ENCODE assay signal across 11 cellular contexts in the genomic region with DNA sequence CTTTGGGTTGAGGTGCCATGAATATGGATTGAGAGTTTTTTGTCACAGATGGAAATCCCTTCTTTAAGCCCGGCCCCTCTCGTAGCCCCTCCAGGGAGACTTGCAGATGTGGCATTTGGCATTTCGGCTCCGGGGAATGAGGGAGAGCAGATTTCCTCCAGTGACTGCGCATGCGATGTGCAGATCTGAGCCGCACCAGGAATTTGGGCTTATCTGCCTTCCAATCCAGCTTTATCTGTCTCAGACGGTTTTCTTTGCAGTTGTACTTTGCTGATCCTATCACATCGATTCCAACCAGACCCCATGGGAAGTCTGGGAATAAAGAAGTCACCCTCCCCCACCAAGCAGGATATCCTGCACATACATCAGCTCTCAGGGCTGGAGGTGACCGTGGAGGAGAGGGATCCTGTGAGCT. TPM values are rescaled to one million over a fixed set of nuclear protein-coding genes. Genes with fewer than 3 reads are reported as not detected.
A peak's percentile ranks its signal among the peaks of the same experiment; 100 is the strongest.
DNase-seq lines count a peak whose midpoint lies in the region; ATAC-seq and TF ChIP-seq lines count a peak whose summit lies in the region.
"Had no signal": no experiment of that assay in that cellular context is flagged by ENCODE, and none has a peak within 500 bp of the region (broad histone marks: within the 10 kb centered on the region; RNA-seq: fewer than 3 reads in every experiment).

No MANE protein-coding gene starts in this region.

- H3K27ac ChIP-seq in heart left ventricle (no peak overlapping the region), left lung (no peak overlapping the region), upper lobe of left lung (no peak overlapping the region)

- no peaks in the 10 kb centered on the region for H3K9me3 ChIP-seq in heart left ventricle
- no peaks in the 10 kb centered on the region for H3K9me3 ChIP-seq in left lung
- no peaks in the 10 kb centered on the region for H3K9me3 ChIP-seq in upper lobe of left lung

- no peak for TF ChIP-seq EP300 in upper lobe of left lung (IDR thresholded peaks at IDR 0.05)

- TF ChIP-seq CTCF in heart left ventricle (IDR thresholded peaks at IDR 0.05) (no peak), choroid plexus epithelial cell (conservative IDR thresholded peaks at IDR 0.05; ENCODE audit: low read depth, low read length) (no peak), left lung (IDR thresholded peaks at IDR 0.05) (no peak), upper lobe of left lung (IDR thresholded peaks at IDR 0.05) (no peak)

- no peaks in the 10 kb centered on the region for H3K4me1 Mint-ChIP-seq in stimulated activated effector memory CD8-positive, alpha-beta T cell treated with anti-CD3 and anti-CD28 coated beads, Interleukin-12 subunit alpha, Interleukin-12 subunit beta, amount 100 ng/mL, for 72 hours

- intact Hi-C loops in heart left ventricle (cut with DNase I) (no loop called here), Right ventricle myocardium superior (cut with DNase I) (no loop called here), left lung (cut with DNase I) (no loop called here)

- H3K36me3 Mint-ChIP-seq in stimulated activated effector memory CD8-positive, alpha-beta T cell treated with anti-CD3 and anti-CD28 coated beads, Interleukin-12 subunit alpha, Interleukin-12 subunit beta, amount 100 ng/mL, for 72 hours: no peaks in the 10 kb centered on the region

- H3K27me3 ChIP-seq in heart left ventricle (peaks cover 0 to 24% (median 0%) of the 10 kb centered on the region in 9 donors), left lung (peaks cover 0 to 8% of the 10 kb centered on the region in 2 donors), upper lobe of left lung (no peaks in the 10 kb centered on the region)

- H3K4me3 ChIP-seq in heart left ventricle: peak overlapping the region in 11 of 12 donors; percentile 2 to 48 (median 30)
- H3K4me3 ChIP-seq in choroid plexus epithelial cell (ENCODE audit: low read depth, low read length): peak overlapping the region; percentile 41
- H3K4me3 ChIP-seq in left lung: no peak overlapping the region
- H3K4me3 ChIP-seq in upper lobe of left lung: peak overlapping the region in 3 of 4 donors; percentile 12 to 36 (median 23)

- no peak overlapping the region for H3K4me3 Mint-ChIP-seq in stimulated activated effector memory CD8-positive, alpha-beta T cell treated with anti-CD3 and anti-CD28 coated beads, Interleukin-12 subunit alpha, Interleukin-12 subunit beta, amount 100 ng/mL, for 72 hours
- H3K4me3 Mint-ChIP-seq: activated T-cell treated with anti-CD3 and anti-CD28 coated beads, Interleukin-2, amount 50 U/mL, for 24 hours had no signal

- 14 to 21% (median 18%) methylated on average over 10 of the region's 10 CpGs for WGBS in heart left ventricle, 4 donors
- WGBS in upper lobe of left lung, 2 donors: 13 to 17% methylated on average over 10 of the region's 10 CpGs

- H3K4me1 ChIP-seq in heart left ventricle: peaks cover 0 to 21% (median 0%) of the 10 kb centered on the region in 12 donors
- H3K4me1 ChIP-seq in left lung: peaks cover 0 to 4% of the 10 kb centered on the region in 2 donors
- H3K4me1 ChIP-seq in upper lobe of left lung: peaks cover 3 to 15% (median 9%) of the 10 kb centered on the region in 4 donors

- DNase-seq in heart left ventricle (no peak), Right ventricle myocardium superior (no peak), choroid plexus epithelial cell (ENCODE audit: low read depth) (peak; percentile 48), left lung (no peak), upper lobe of left lung (no peak), DMS79 (lab: John Stamatoyannopoulos, UW) (no peak), NCI-H1092 (lab: John Stamatoyannopoulos, UW) (no peak)
- DNase-seq in stimulated activated effector memory CD8-positive, alpha-beta T cell treated with anti-CD3 and anti-CD28 coated beads, Interleukin-12 subunit alpha, Interleukin-12 subunit beta, amount 100 ng/mL, for 72 hours (ENCODE audit: low spot score in 2 of 2): no peak
- DNase-seq: activated T-cell treated with anti-CD3 and anti-CD28 coated beads, Interleukin-2, amount 50 U/mL, for 24 hours; NCI-H1694 treated with DMSO at 0.1 percent for 48 hours; T1000 had no signal

- H3K36me3 ChIP-seq in heart left ventricle (no peaks in the 10 kb centered on the region), left lung (no peaks in the 10 kb centered on the region), upper lobe of left lung (no peaks in the 10 kb centered on the region)

- no peaks in the 10 kb centered on the region for H3K9me3 Mint-ChIP-seq in stimulated activated effector memory CD8-positive, alpha-beta T cell treated with anti-CD3 and anti-CD28 coated beads, Interleukin-12 subunit alpha, Interleukin-12 subunit beta, amount 100 ng/mL, for 72 hours
- H3K9me3 Mint-ChIP-seq: activated T-cell treated with anti-CD3 and anti-CD28 coated beads, Interleukin-2, amount 50 U/mL, for 24 hours had no signal

- TF ChIP-seq POLR2A in heart left ventricle (IDR thresholded peaks at IDR 0.05): no peak
- no peak for TF ChIP-seq POLR2A in upper lobe of left lung (IDR thresholded peaks at IDR 0.05)

- ATAC-seq in heart left ventricle (no peak), Right ventricle myocardium superior (ENCODE audit: poor library complexity) (no peak), left lung (peak; percentile 21), upper lobe of left lung (ENCODE audit: low FRiP score in 2 of 2) (no peak)
- ATAC-seq in stimulated activated effector memory CD8-positive, alpha-beta T cell treated with anti-CD3 and anti-CD28 coated beads, Interleukin-12 subunit alpha, Interleukin-12 subunit beta, amount 100 ng/mL, for 72 hours: no peak

- H3K27ac Mint-ChIP-seq in stimulated activated effector memory CD8-positive, alpha-beta T cell treated with anti-CD3 and anti-CD28 coated beads, Interleukin-12 subunit alpha, Interleukin-12 subunit beta, amount 100 ng/mL, for 72 hours: no peak overlapping the region
- H3K27ac Mint-ChIP-seq: activated T-cell treated with anti-CD3 and anti-CD28 coated beads, Interleukin-2, amount 50 U/mL, for 24 hours had no signal

RNA-seq across cellular contexts. Expression of gene KIF26B, which starts 11.7 kb away (rescaled TPM):
- total RNA-seq in heart left ventricle: 1 to 10 TPM; 1.2 to 7.0 (median 2.3) TPM
- polyA plus RNA-seq in heart left ventricle: 1 to 10 TPM; 1.3 to 3.9 TPM
- total RNA-seq in Right ventricle myocardium superior: 2.4 TPM
- total RNA-seq in left lung: 10 to 100 TPM in 1 of 2 donors, 1 to 10 TPM in 1; 7.6 to 28.3 TPM
- 1 to 10 TPM; 1.2 to 4.3 (median 2.1) TPM for total RNA-seq in upper lobe of left lung

Comparison
In these comparisons a context has a peak if more than half of its experiments do, and no peak if none do; other contexts are left out.
1. H3K4me3 ChIP-seq: peak in heart left ventricle (11 of 12), choroid plexus epithelial cell (single experiment) and upper lobe of left lung (3 of 4); none in left lung (0 of 2).